ENCODE assay signal across 11 cellular contexts in genomic region chr20:37314099-37314498, GRCh38. TPM values are rescaled to one million over a fixed set of nuclear protein-coding genes. Genes with fewer than 3 reads are reported as not detected.
DNase-seq lines count a peak whose midpoint lies in the region; ATAC-seq, FAIRE-seq and TF ChIP-seq lines count a peak whose summit lies in the region.
"Had no signal": no experiment of that assay in that cellular context is flagged by ENCODE, and none has a peak within 500 bp of the region (broad histone marks: within the 10 kb centered on the region; RNA-seq: fewer than 3 reads in every experiment).

No MANE protein-coding gene starts in this region.

- H3K9me3 ChIP-seq in colonic mucosa (no peaks in the 10 kb centered on the region), thoracic aorta (no peaks in the 10 kb centered on the region)
- H3K9me3 ChIP-seq: neutrophil had no signal

- H3K4me1 Mint-ChIP-seq in activated CD4-positive, alpha-beta T cell treated with anti-CD3 and anti-CD28 coated beads, Interleukin-2, amount 10 ng/mL, durations not matched to agents 7 days and 5 days, result peaks cover 29% of the 10 kb centered on the region

- H3K36me3 ChIP-seq in colonic mucosa, result no peaks in the 10 kb centered on the region
- peaks cover 20% of the 10 kb centered on the region for H3K36me3 ChIP-seq in thoracic aorta

- no peaks in the 10 kb centered on the region for H3K27me3 Mint-ChIP-seq in activated CD4-positive, alpha-beta T cell treated with anti-CD3 and anti-CD28 coated beads, Interleukin-2, amount 10 ng/mL, durations not matched to agents 7 days and 5 days

- no peak for FAIRE-seq in GM12892 (lab: Jason Lieb, UNC)

- peaks cover 3% of the 10 kb centered on the region for H3K4me1 ChIP-seq in colonic mucosa
- H3K4me1 ChIP-seq in thoracic aorta (ENCODE audit: control insufficient read depth in 1 of 2, low read depth in 2 of 2), result peaks cover 16 to 52% of the 10 kb centered on the region in 2 donors

- no peak for DNase-seq in activated CD4-positive, alpha-beta T cell treated with anti-CD3 and anti-CD28 coated beads, Interleukin-2, amount 10 ng/mL, durations not matched to agents 7 days and 5 days
- no peak for DNase-seq in activated CD4-positive, alpha-beta T cell treated with anti-CD3 and anti-CD28 coated beads for 48 hours
- no peak for DNase-seq in colonic mucosa
- DNase-seq in myocyte (ENCODE audit: low read depth), result peak; percentile 15
- DNase-seq in thoracic aorta (ENCODE audit: low spot score), result no peak
- no peak for DNase-seq in stimulated activated CD4-positive, alpha-beta T cell treated with anti-CD3 and anti-CD28 coated beads, Interleukin-12 subunit alpha, Interleukin-12 subunit beta, amount 100 ng/mL, for 4 hours
- no peak for DNase-seq in GM12892 (ENCODE audit: insufficient read length)
- DNase-seq: amygdala, NCI-H82 had no signal

- H3K36me3 Mint-ChIP-seq in activated CD4-positive, alpha-beta T cell treated with anti-CD3 and anti-CD28 coated beads, Interleukin-2, amount 10 ng/mL, durations not matched to agents 7 days and 5 days (ENCODE audit: low read depth), result peaks cover 11% of the 10 kb centered on the region

- ATAC-seq in thoracic aorta (ENCODE audit: insufficient number of reproducible peaks, low FRiP score, low read depth) (no peak), GM18867 (IDR thresholded peaks at IDR 0.05; ENCODE audit: unreplicated experiment) (no peak)

- POLR2A ChIA-PET in activated CD4-positive, alpha-beta T cell treated with anti-CD3 and anti-CD28 coated beads, Interleukin-2, amount 10 ng/mL, durations not matched to agents 7 days and 5 days (lab: Charles Lee), result no interaction called here

- TF ChIP-seq CTCF in colonic mucosa (IDR thresholded peaks at IDR 0.05), result no peak
- no peak for TF ChIP-seq CTCF in thoracic aorta (IDR thresholded peaks at IDR 0.05)

- intact Hi-C loops in colonic mucosa (cut with DNase I), result no loop called here

- CTCF ChIA-PET in activated CD4-positive, alpha-beta T cell treated with anti-CD3 and anti-CD28 coated beads, Interleukin-2, amount 10 ng/mL, durations not matched to agents 7 days and 5 days (lab: Charles Lee), result no interaction called here

- H3K9ac ChIP-seq in colonic mucosa (ENCODE audit: low read depth in 2 of 2, low read length in 2 of 2), result peak overlapping the region in 1 of 2 donors; percentile 22

- TF ChIP-seq POLR2A in GM12892 (IDR thresholded peaks at IDR 0.05; ENCODE audit: low read depth, low read length), result no peak

- H3K27ac Mint-ChIP-seq in activated CD4-positive, alpha-beta T cell treated with anti-CD3 and anti-CD28 coated beads, Interleukin-2, amount 10 ng/mL, durations not matched to agents 7 days and 5 days, result peak overlapping the region; percentile 16

- no peak overlapping the region for H3K4me3 Mint-ChIP-seq in activated CD4-positive, alpha-beta T cell treated with anti-CD3 and anti-CD28 coated beads, Interleukin-2, amount 10 ng/mL, durations not matched to agents 7 days and 5 days

- H3K27ac ChIP-seq in colonic mucosa, result peak overlapping the region; percentile 23
- H3K27ac ChIP-seq in thoracic aorta, result peak overlapping the region; percentile 95 to 96
- H3K27ac ChIP-seq: neutrophil had no signal

- H3K4me3 ChIP-seq in colonic mucosa (no peak overlapping the region), thoracic aorta (no peak overlapping the region)

- H3K27me3 ChIP-seq in colonic mucosa, result no peaks in the 10 kb centered on the region
- H3K27me3 ChIP-seq in thoracic aorta (replicated peaks; ENCODE audit: insufficient read depth), result no peaks in the 10 kb centered on the region
- H3K27me3 ChIP-seq: neutrophil had no signal

- no peaks in the 10 kb centered on the region for H3K9me3 Mint-ChIP-seq in activated CD4-positive, alpha-beta T cell treated with anti-CD3 and anti-CD28 coated beads, Interleukin-2, amount 10 ng/mL, durations not matched to agents 7 days and 5 days

RNA-seq across cellular contexts. Expression of gene MANBAL, which starts 24.6 kb away (rescaled TPM):
- 10 to 100 TPM; 10.9 to 11.0 TPM for total RNA-seq in activated CD4-positive, alpha-beta T cell treated with anti-CD3 and anti-CD28 coated beads, Interleukin-2, amount 10 ng/mL, durations not matched to agents 7 days and 5 days
- total RNA-seq in colonic mucosa, result 10 to 100 TPM; 27.1 to 44.6 TPM
- total RNA-seq in myocyte, result 11.4 and 12.3 TPM in 2 replicates
- polyA plus RNA-seq in myocyte (2012), result 69.6 TPM
- total RNA-seq in thoracic aorta, result 10 to 100 TPM; 29.0 to 34.3 TPM
- 26.6 TPM for polyA plus RNA-seq in GM12892 (2012; ENCODE audit: missing spikeins)

RNA-seq across cellular contexts. Expression of gene SRC, which starts 31.8 kb away (rescaled TPM):
- total RNA-seq in activated CD4-positive, alpha-beta T cell treated with anti-CD3 and anti-CD28 coated beads, Interleukin-2, amount 10 ng/mL, durations not matched to agents 7 days and 5 days, result 1 to 10 TPM; 2.1 to 2.6 TPM
- total RNA-seq in colonic mucosa, result 100 to 1,000 TPM; 102 to 123 TPM
- total RNA-seq in myocyte, result 3.2 and 8.0 TPM in 2 replicates
- 12.5 TPM for polyA plus RNA-seq in myocyte (2012)
- total RNA-seq in thoracic aorta, result 10 to 100 TPM; 80.3 to 89.0 TPM
- 18.6 TPM for polyA plus RNA-seq in GM12892 (2012; ENCODE audit: missing spikeins)

RNA-seq across cellular contexts. Expression of gene GHRH, which starts 52.5 kb away (rescaled TPM):
- not detected for total RNA-seq in activated CD4-positive, alpha-beta T cell treated with anti-CD3 and anti-CD28 coated beads, Interleukin-2, amount 10 ng/mL, durations not matched to agents 7 days and 5 days
- total RNA-seq in colonic mucosa (not detected), myocyte (not detected in 2 replicates), thoracic aorta (not detected)
- polyA plus RNA-seq in myocyte (2012), result not detected
- not detected for polyA plus RNA-seq in GM12892 (2012; ENCODE audit: missing spikeins)
